1 cellular context compared by ENCODE assay signal in genomic region chr13:38334845-38335244, GRCh38.
TF ChIP-seq lines count a peak whose summit lies in the region.

No MANE protein-coding gene starts in this region.

TF ChIP-seq in GM23338, 12 proteins besides CTCF, POLR2A, EP300 and RAD21 (continued from another document):
- TF ChIP-seq ZNF462 (CRISPR knock-in tag; IDR thresholded peaks at IDR 0.05) (no peak), CREB1 (CRISPR knock-in tag; IDR thresholded peaks at IDR 0.05; ENCODE audit: low read depth) (no peak), EZH2phosphoT487 (IDR thresholded peaks at IDR 0.05; ENCODE audit: unreplicated experiment) (no peak), NANOG (IDR thresholded peaks at IDR 0.05; ENCODE audit: borderline replicate concordance) (no peak), REST (IDR thresholded peaks at IDR 0.05; ENCODE audit: unreplicated experiment) (no peak), JUNB (IDR thresholded peaks at IDR 0.05; ENCODE audit: unreplicated experiment) (no peak), ZNF331 (CRISPR knock-in tag; IDR thresholded peaks at IDR 0.05; ENCODE audit: low read depth) (no peak), STAT1 (IDR thresholded peaks at IDR 0.05; ENCODE audit: unreplicated experiment) (no peak), EZH2 (IDR thresholded peaks at IDR 0.05; ENCODE audit: low read depth, unreplicated experiment) (no peak), ETS1 (IDR thresholded peaks at IDR 0.05) (no peak)
